Comparison of ENCODE assay signal across 22 cellular contexts in genomic region chr10:96442017-96442643, GRCh38.
"Had no signal": no experiment of that assay in that cellular context is flagged by ENCODE, and none has a peak within 500 bp of the region (broad histone marks: within the 10 kb centered on the region; RNA-seq: fewer than 3 reads in every experiment).

No MANE protein-coding gene starts in this region.

- H3K36me3 Mint-ChIP-seq: naive thymus-derived CD8-positive, alpha-beta T cell; stimulated activated memory B cell treated with anti-CD40 and anti-IgM and Interleukin-4, amounts not matched to agents 10 μg/mL and 1 μg/mL and 100 μg/mL, for 72 hours had no signal

- H3K9me3 ChIP-seq: esophagus squamous epithelium, gastroesophageal sphincter, mucosa of descending colon, prostate gland, spleen, testis, tibial nerve had no signal

- DNase-seq: central memory CD4-positive, alpha-beta T cell; effector memory CD4-positive, alpha-beta T cell; esophagus squamous epithelium; foreskin fibroblast; left colon; mammary epithelial cell; mucosa of descending colon; naive thymus-derived CD8-positive, alpha-beta T cell; occipital lobe; spleen; stimulated activated CD4-positive, alpha-beta T cell treated with anti-CD3 and anti-CD28 coated beads, Interleukin-15, amount 100 ng/mL, for 24 hours; stimulated activated CD4-positive, alpha-beta T cell treated with anti-CD3 and anti-CD28 coated beads, Interleukin-1b, Interleukin-23, amount 100 ng/mL, for 48 hours; stimulated activated CD4-positive, alpha-beta T cell treated with anti-CD3 and anti-CD28 coated beads, Interleukin-4, amount 100 ng/mL, for 24 hours; stimulated activated naive CD8-positive, alpha-beta T cell treated with anti-CD3 and anti-CD28 coated beads, Interleukin-15, amount 100 ng/mL, for 72 hours; testis had no signal

- H3K9me3 Mint-ChIP-seq: naive thymus-derived CD8-positive, alpha-beta T cell; stimulated activated memory B cell treated with anti-CD40 and anti-IgM and Interleukin-4, amounts not matched to agents 10 μg/mL and 1 μg/mL and 100 μg/mL, for 72 hours; stimulated activated naive CD8-positive, alpha-beta T cell treated with anti-CD3 and anti-CD28 coated beads, Interleukin-15, amount 100 ng/mL, for 72 hours had no signal

- H3K79me2 ChIP-seq: parathyroid adenoma had no signal

- H3K27ac Mint-ChIP-seq: naive thymus-derived CD8-positive, alpha-beta T cell; stimulated activated memory B cell treated with anti-CD40 and anti-IgM and Interleukin-4, amounts not matched to agents 10 μg/mL and 1 μg/mL and 100 μg/mL, for 72 hours; stimulated activated naive CD8-positive, alpha-beta T cell treated with anti-CD3 and anti-CD28 coated beads, Interleukin-15, amount 100 ng/mL, for 72 hours had no signal

- H3K4me1 ChIP-seq: parathyroid adenoma, prostate gland, testis had no signal

- H3K4me3 ChIP-seq: coronary artery, esophagus squamous epithelium, gastroesophageal sphincter, mucosa of descending colon, prostate gland, spleen, testis, tibial nerve had no signal

- H3K27me3 ChIP-seq: spleen, testis, tibial nerve had no signal

- H3K4me1 Mint-ChIP-seq: naive thymus-derived CD8-positive, alpha-beta T cell; stimulated activated memory B cell treated with anti-CD40 and anti-IgM and Interleukin-4, amounts not matched to agents 10 μg/mL and 1 μg/mL and 100 μg/mL, for 72 hours; stimulated activated naive CD8-positive, alpha-beta T cell treated with anti-CD3 and anti-CD28 coated beads, Interleukin-15, amount 100 ng/mL, for 72 hours had no signal

- ATAC-seq: gastroesophageal sphincter; left colon; mucosa of descending colon; naive thymus-derived CD8-positive, alpha-beta T cell; stimulated activated memory B cell treated with anti-CD40 and anti-IgM and Interleukin-4, amounts not matched to agents 10 μg/mL and 1 μg/mL and 100 μg/mL, for 72 hours; stimulated activated naive CD8-positive, alpha-beta T cell treated with anti-CD3 and anti-CD28 coated beads, Interleukin-15, amount 100 ng/mL, for 72 hours had no signal

- H3K9ac ChIP-seq: parathyroid adenoma had no signal

- H3K4me3 Mint-ChIP-seq: naive thymus-derived CD8-positive, alpha-beta T cell; stimulated activated memory B cell treated with anti-CD40 and anti-IgM and Interleukin-4, amounts not matched to agents 10 μg/mL and 1 μg/mL and 100 μg/mL, for 72 hours; stimulated activated naive CD8-positive, alpha-beta T cell treated with anti-CD3 and anti-CD28 coated beads, Interleukin-15, amount 100 ng/mL, for 72 hours had no signal

- H3K27ac ChIP-seq: coronary artery, epithelial cell of prostate, esophagus squamous epithelium, gastroesophageal sphincter, parathyroid adenoma, prostate gland, spleen, testis, tibial nerve had no signal

- H2AFZ ChIP-seq: parathyroid adenoma had no signal

- H3K36me3 ChIP-seq: esophagus squamous epithelium, gastroesophageal sphincter, prostate gland, spleen, tibial nerve had no signal
